In the genomic region with DNA sequence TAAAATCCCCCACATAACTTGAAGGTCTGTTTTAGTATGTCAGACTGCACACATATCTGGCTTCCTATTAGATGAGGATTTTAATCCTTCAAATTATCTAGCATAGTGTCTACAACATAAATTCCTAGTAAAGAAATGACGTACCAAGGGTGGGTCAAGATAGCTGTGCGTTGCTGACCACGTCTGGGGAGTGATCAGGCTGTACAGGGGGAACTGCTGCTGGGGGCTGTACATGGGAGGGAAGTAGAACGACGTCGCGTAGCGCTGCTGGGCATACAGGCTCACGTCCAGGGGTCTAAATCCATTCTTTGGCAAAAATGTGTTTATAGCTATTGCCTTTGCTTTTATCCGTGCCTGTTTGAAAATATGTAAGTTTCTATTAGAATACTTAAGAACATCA, we compare ENCODE assay signal across 15 cellular contexts.
A peak's percentile ranks its signal among the peaks of the same experiment; 100 is the strongest.
DNase-seq lines count a peak whose midpoint lies in the region; ATAC-seq and TF ChIP-seq lines count a peak whose summit lies in the region.
"Had no signal": no experiment of that assay in that cellular context is flagged by ENCODE, and none has a peak within 500 bp of the region (broad histone marks: within the 10 kb centered on the region; RNA-seq: fewer than 3 reads in every experiment).

No MANE protein-coding gene starts in this region.

- 92 to 98% methylated on average over 2 to 10 of the region's 10 CpGs for WGBS in endodermal cell (ENCODE audit: insufficient coverage in 1 of 2, insufficient read length in 1 of 2), 2 experiments

- H3K36me3 Mint-ChIP-seq in HFFc6 (ENCODE audit: low read depth) (peaks cover 47% of the 10 kb centered on the region), IgD-negative memory B cell (peaks cover 5% of the 10 kb centered on the region), endodermal cell (ENCODE audit: low read depth) (peaks cover 78% of the 10 kb centered on the region), osteocyte (ENCODE audit: unreplicated experiment) (peaks cover 57% of the 10 kb centered on the region)

- no peak overlapping the region for H3K27ac ChIP-seq in endodermal cell (ENCODE audit: low read depth, low read length)

- DNase-seq in HFFc6 (no peak), endodermal cell (no peak), osteocyte (ENCODE audit: extremely low spot score, unreplicated experiment) (peak; percentile 56), hippocampal formation (lab: John Stamatoyannopoulos, UW) (no peak)
- DNase-seq: C1 segment of cervical spinal cord; Calu3; CD4-positive, alpha-beta memory T cell; COR-L47; DMS153; DND-41 had no signal

- H3K27ac Mint-ChIP-seq in HFFc6, result 0 out of 2 replicates have a peak overlapping the region, but pooled peaks have one; percentile 7
- H3K27ac Mint-ChIP-seq in IgD-negative memory B cell, result peak overlapping the region in 2 of 3 donors; percentile 7 to 84
- peak overlapping the region; percentile 56 for H3K27ac Mint-ChIP-seq in endodermal cell
- H3K27ac Mint-ChIP-seq in osteocyte (ENCODE audit: unreplicated experiment), result no peak overlapping the region
- H3K27ac Mint-ChIP-seq: GM23338 had no signal

- no peak overlapping the region for H3K4me3 Mint-ChIP-seq in HFFc6
- no peak overlapping the region for H3K4me3 Mint-ChIP-seq in IgD-negative memory B cell
- no peak overlapping the region for H3K4me3 Mint-ChIP-seq in endodermal cell
- no peak overlapping the region for H3K4me3 Mint-ChIP-seq in osteocyte (ENCODE audit: unreplicated experiment)
- H3K4me3 Mint-ChIP-seq: CD4-positive, alpha-beta memory T cell; GM23338 had no signal

- H3K9me3 Mint-ChIP-seq in HFFc6, result no peaks in the 10 kb centered on the region
- H3K9me3 Mint-ChIP-seq in IgD-negative memory B cell, result no peaks in the 10 kb centered on the region
- no peaks in the 10 kb centered on the region for H3K9me3 Mint-ChIP-seq in endodermal cell
- H3K9me3 Mint-ChIP-seq in osteocyte (ENCODE audit: unreplicated experiment), result peaks cover 3% of the 10 kb centered on the region
- H3K9me3 Mint-ChIP-seq: GM23338 had no signal

- no peak for ATAC-seq in GM21723 (IDR thresholded peaks at IDR 0.05; ENCODE audit: unreplicated experiment)
- ATAC-seq in GM18858 (IDR thresholded peaks at IDR 0.05; ENCODE audit: unreplicated experiment), result no peak
- ATAC-seq: GM23338 had no signal

- H3K27me3 Mint-ChIP-seq in HFFc6 (ENCODE audit: insufficient read depth) (no peaks in the 10 kb centered on the region), IgD-negative memory B cell (no peaks in the 10 kb centered on the region), endodermal cell (ENCODE audit: insufficient read depth) (no peaks in the 10 kb centered on the region), osteocyte (ENCODE audit: unreplicated experiment) (no peaks in the 10 kb centered on the region)
- H3K27me3 Mint-ChIP-seq: CD4-positive, alpha-beta memory T cell had no signal

- H3K27me3 ChIP-seq in endodermal cell (ENCODE audit: control insufficient read depth, insufficient read depth, low read length, poor library complexity, severe bottlenecking), result no peaks in the 10 kb centered on the region

- no peaks in the 10 kb centered on the region for H3K4me1 ChIP-seq in endodermal cell (ENCODE audit: control insufficient read depth, insufficient read depth, low read length)
- H3K4me1 ChIP-seq: HAP-1 had no signal

- H3K36me3 ChIP-seq in endodermal cell (ENCODE audit: control insufficient read depth, insufficient read depth, low read length), result peaks cover 76% of the 10 kb centered on the region

- no peak for TF ChIP-seq CTCF in HFFc6 (IDR thresholded peaks at IDR 0.05)
- no peak for TF ChIP-seq CTCF in endodermal cell (conservative IDR thresholded peaks at IDR 0.05)
- no peak for TF ChIP-seq CTCF in osteocyte (IDR thresholded peaks at IDR 0.05)

- H3K9ac ChIP-seq in endodermal cell (ENCODE audit: extremely low read depth, low read length, poor library complexity, severe bottlenecking), result no peak overlapping the region

- H3K4me3 ChIP-seq in endodermal cell (ENCODE audit: low read length), result no peak overlapping the region
- H3K4me3 ChIP-seq: GM23338, HAP-1 had no signal

- H3K4me1 Mint-ChIP-seq in HFFc6 (ENCODE audit: low read depth), result no peaks in the 10 kb centered on the region
- H3K4me1 Mint-ChIP-seq in IgD-negative memory B cell, result peaks cover 2 to 17% (median 5%) of the 10 kb centered on the region in 3 donors
- H3K4me1 Mint-ChIP-seq in endodermal cell, result no peaks in the 10 kb centered on the region
- H3K4me1 Mint-ChIP-seq in osteocyte (ENCODE audit: unreplicated experiment), result no peaks in the 10 kb centered on the region
- H3K4me1 Mint-ChIP-seq: GM23338 had no signal

- no peaks in the 10 kb centered on the region for H3K9me3 ChIP-seq in endodermal cell (ENCODE audit: control insufficient read depth, low read length)
- H3K9me3 ChIP-seq: HAP-1 had no signal
